ENCODE assay signal across 20 cellular contexts in the genomic region with DNA sequence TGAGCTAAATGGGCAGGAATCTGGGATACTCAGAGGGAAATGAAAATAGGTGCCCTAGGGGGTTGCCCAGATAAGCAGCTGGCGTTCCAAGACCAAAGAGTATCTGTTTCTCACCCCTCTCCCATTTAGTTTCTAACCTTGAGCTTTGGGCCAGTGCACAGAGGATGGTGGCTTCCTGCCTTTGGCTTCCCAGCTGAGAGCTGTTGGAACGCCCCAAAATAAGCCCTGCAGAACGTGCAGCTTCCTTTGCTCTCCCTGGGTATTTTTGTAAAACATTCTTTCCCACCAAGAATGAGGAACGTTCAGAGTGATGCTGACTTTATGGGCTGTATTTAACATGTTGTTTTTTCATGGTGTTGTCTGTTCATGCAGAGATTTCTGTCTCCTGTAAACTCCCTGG.
DNase-seq lines count a peak whose midpoint lies in the region; ATAC-seq and TF ChIP-seq lines count a peak whose summit lies in the region.
"Had no signal": no experiment of that assay in that cellular context is flagged by ENCODE, and none has a peak within 500 bp of the region (broad histone marks: within the 10 kb centered on the region; RNA-seq: fewer than 3 reads in every experiment).

No MANE protein-coding gene starts in this region.

- no peak for TF ChIP-seq CTCF in heart left ventricle (IDR thresholded peaks at IDR 0.05)
- TF ChIP-seq CTCF in sigmoid colon (IDR thresholded peaks at IDR 0.05): no peak
- no peak for TF ChIP-seq CTCF in vagina (IDR thresholded peaks at IDR 0.05)
- TF ChIP-seq CTCF in mesothelial cell of epicardium (IDR thresholded peaks at IDR 0.05; ENCODE audit: unreplicated experiment): no peak

- H3K27ac Mint-ChIP-seq in mesothelial cell of epicardium: no peak overlapping the region
- H3K27ac Mint-ChIP-seq: activated naive CD8-positive, alpha-beta T cell had no signal

- H3K4me3 ChIP-seq in heart left ventricle: no peak overlapping the region
- peak overlapping the region in 1 of 2 donors; percentile 31 for H3K4me3 ChIP-seq in esophagus (ENCODE audit: low read depth in 1 of 2, low read length in 2 of 2)
- H3K4me3 ChIP-seq in sigmoid colon: peak overlapping the region in 3 of 4 donors; percentile 43 to 56 (median 51)
- peak overlapping the region in 1 of 2 donors; percentile 7 for H3K4me3 ChIP-seq in vagina
- H3K4me3 ChIP-seq: MG63 had no signal

- H3K36me3 Mint-ChIP-seq in mesothelial cell of epicardium: peaks cover 8% of the 10 kb centered on the region
- H3K36me3 Mint-ChIP-seq: natural killer cell treated with Interleukin-12 subunit alpha and Interleukin-12 subunit beta and Interleukin-15 and Interleukin-18, amount 100 ng/mL, for 72 hours had no signal

- H3K27me3 ChIP-seq in heart left ventricle: no peaks in the 10 kb centered on the region
- no peaks in the 10 kb centered on the region for H3K27me3 ChIP-seq in esophagus (ENCODE audit: control insufficient read depth in 1 of 2, insufficient read depth in 2 of 2, low read length in 2 of 2)
- no peaks in the 10 kb centered on the region for H3K27me3 ChIP-seq in sigmoid colon
- H3K27me3 ChIP-seq in vagina: no peaks in the 10 kb centered on the region
- H3K27me3 ChIP-seq: MG63 had no signal

- H3K27ac ChIP-seq in heart left ventricle (peak overlapping the region in 10 of 12 donors; percentile 2 to 89 (median 45)), esophagus (ENCODE audit: low read depth in 2 of 2, low read length in 1 of 2) (peak overlapping the region; percentile 46 to 72), sigmoid colon (peak overlapping the region; percentile 84 to 97 (median 93)), vagina (peak overlapping the region; percentile 69)

- intact Hi-C loops in heart left ventricle (cut with DNase I) (no loop called here), cardiac septum (cut with DNase I) (no loop called here), sigmoid colon (cut with DNase I) (no loop called here), vagina (cut with DNase I) (loop anchor here (10.0 kb wide), 1 partner anchor 47 kb away; no protein-coding TSS in a partner anchor)

- H3K4me1 ChIP-seq in heart left ventricle (peaks cover 0 to 94% (median 54%) of the 10 kb centered on the region in 12 donors), esophagus (ENCODE audit: control insufficient read depth in 2 of 2, insufficient read depth in 2 of 2, low read length in 1 of 2) (no peaks in the 10 kb centered on the region), sigmoid colon (peaks cover 2 to 78% (median 68%) of the 10 kb centered on the region in 4 donors), vagina (peaks cover 50% of the 10 kb centered on the region)

- ATAC-seq in heart left ventricle: no peak
- ATAC-seq: natural killer cell treated with Interleukin-12 subunit alpha and Interleukin-12 subunit beta and Interleukin-15 and Interleukin-18, amount 100 ng/mL, for 72 hours; PC-3 had no signal

- H3K27me3 Mint-ChIP-seq in mesothelial cell of epicardium (ENCODE audit: low read depth): no peaks in the 10 kb centered on the region
- H3K27me3 Mint-ChIP-seq: activated CD4-positive, alpha-beta T cell treated with anti-CD3 and anti-CD28 coated beads, Interleukin-2, amount 10 ng/mL, durations not matched to agents 7 days and 5 days; activated naive CD8-positive, alpha-beta T cell; activated T-cell treated with anti-CD3 and anti-CD28 coated beads, Interleukin-2, amount 50 U/mL, for 24 hours; natural killer cell treated with Interleukin-12 subunit alpha and Interleukin-12 subunit beta and Interleukin-15 and Interleukin-18, amount 100 ng/mL, for 72 hours had no signal

- H3K4me1 Mint-ChIP-seq in mesothelial cell of epicardium: peaks cover 7% of the 10 kb centered on the region

- no peaks in the 10 kb centered on the region for H3K9me3 Mint-ChIP-seq in mesothelial cell of epicardium
- H3K9me3 Mint-ChIP-seq: activated CD4-positive, alpha-beta T cell treated with anti-CD3 and anti-CD28 coated beads, Interleukin-2, amount 10 ng/mL, durations not matched to agents 7 days and 5 days; activated T-cell treated with anti-CD3 and anti-CD28 coated beads, Interleukin-2, amount 50 U/mL, for 24 hours had no signal

- H3K9me3 ChIP-seq in heart left ventricle (no peaks in the 10 kb centered on the region), esophagus (ENCODE audit: control insufficient read depth in 2 of 2, insufficient read depth in 1 of 2, low read depth in 1 of 2, low read length in 1 of 2) (no peaks in the 10 kb centered on the region), sigmoid colon (no peaks in the 10 kb centered on the region), vagina (no peaks in the 10 kb centered on the region)
- H3K9me3 ChIP-seq: MG63, SK-N-SH had no signal

- no peak for TF ChIP-seq EP300 in sigmoid colon (IDR thresholded peaks at IDR 0.05)

- H3K36me3 ChIP-seq in heart left ventricle (peaks cover 0 to 8% (median 0%) of the 10 kb centered on the region in 9 donors), esophagus (ENCODE audit: control insufficient read depth in 2 of 2, insufficient read depth in 2 of 2, low read length in 1 of 2) (no peaks in the 10 kb centered on the region), sigmoid colon (peaks cover 0 to 10% (median 0%) of the 10 kb centered on the region in 4 donors), vagina (no peaks in the 10 kb centered on the region)

- H3K4me3 Mint-ChIP-seq in mesothelial cell of epicardium: no peak overlapping the region
- H3K4me3 Mint-ChIP-seq: activated CD4-positive, alpha-beta T cell treated with anti-CD3 and anti-CD28 coated beads, Interleukin-2, amount 10 ng/mL, durations not matched to agents 7 days and 5 days; activated naive CD8-positive, alpha-beta T cell; activated T-cell treated with anti-CD3 and anti-CD28 coated beads, Interleukin-2, amount 50 U/mL, for 24 hours had no signal

- DNase-seq in heart left ventricle (no peak), cardiac septum (ENCODE audit: low spot score) (no peak), sigmoid colon (no peak), vagina (ENCODE audit: extremely low spot score in 2 of 2) (no peak), OCI-M1 (lab: John Stamatoyannopoulos, UW) (no peak), mesothelial cell of epicardium (ENCODE audit: low spot score in 2 of 2, unreplicated experiment in 2 of 2) (no peak), NCI-H82 treated with DMSO at 0.1 percent for 48 hours (lab: John Stamatoyannopoulos, UW; ENCODE audit: unreplicated experiment) (no peak)
- DNase-seq: activated CD4-positive, alpha-beta T cell treated with anti-CD3 and anti-CD28 coated beads, Interleukin-2, amount 10 ng/mL, durations not matched to agents 7 days and 5 days; activated T-cell treated with anti-CD3 and anti-CD28 coated beads, Interleukin-2, amount 50 U/mL, for 24 hours; caudate nucleus; effector memory CD4-positive, alpha-beta T cell; MG63; NCI-H2081; NCI-H524; PC-3; SK-N-SH; stimulated activated CD4-positive, alpha-beta T cell treated with anti-CD3 and anti-CD28 coated beads, Interleukin-15, amount 100 ng/mL, for 24 hours had no signal

- 56 to 76% (median 61%) methylated on average over 4 of the region's 4 CpGs for WGBS in heart left ventricle, 4 donors
- WGBS in esophagus, 2 donors: 64 to 67% methylated on average over 4 of the region's 4 CpGs
- WGBS in sigmoid colon, 2 donors: 62 to 67% methylated on average over 4 of the region's 4 CpGs

- no peak for TF ChIP-seq POLR2A in heart left ventricle (IDR thresholded peaks at IDR 0.05)
- TF ChIP-seq POLR2A in sigmoid colon (IDR thresholded peaks at IDR 0.05): no peak
- no peak for TF ChIP-seq POLR2A in vagina (IDR thresholded peaks at IDR 0.05)

Comparison
In these comparisons a context has a peak if more than half of its experiments do, and no peak if none do; other contexts are left out.
1. H3K4me3 ChIP-seq: peak in sigmoid colon (3 of 4); none in heart left ventricle (0 of 12).
2. Peak in every context shown above with its lines, with median percentiles within 50 percentile points of each other: H3K27ac ChIP-seq.